ENCODE assay signal across 28 cellular contexts in the genomic region with DNA sequence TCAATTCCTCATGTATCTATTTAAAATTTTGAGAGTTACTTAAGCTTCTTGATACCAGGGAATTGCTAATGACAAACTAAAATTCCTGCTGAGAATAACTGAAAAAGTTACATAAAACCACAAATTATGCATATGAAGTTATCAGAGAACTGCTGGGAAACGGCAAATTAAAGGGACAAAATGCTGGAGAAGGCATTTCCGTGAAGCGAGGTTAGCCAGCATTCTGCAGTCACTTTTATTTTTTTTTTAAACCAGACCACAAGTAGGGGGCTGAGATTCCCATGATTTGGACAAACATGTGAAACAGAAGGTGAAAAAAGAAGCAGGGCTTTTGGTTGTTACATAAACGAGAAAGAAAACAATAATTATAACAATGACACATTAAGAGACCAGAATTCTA.
DNase-seq lines count a peak whose midpoint lies in the region; ATAC-seq and TF ChIP-seq lines count a peak whose summit lies in the region.
"Had no signal": no experiment of that assay in that cellular context is flagged by ENCODE, and none has a peak within 500 bp of the region (broad histone marks: within the 10 kb centered on the region; RNA-seq: fewer than 3 reads in every experiment).

No MANE protein-coding gene starts in this region.

- 100% methylated on average over 1 of the region's 4 CpGs; no CpG with 5 or more reads in 1 of the 2 experiments for WGBS in IMR-90 (ENCODE audit: extremely low coverage in 2 of 2, insufficient read length in 1 of 2), 2 experiments
- WGBS in sigmoid colon, 2 donors = 82 to 85% methylated on average over 4 of the region's 4 CpGs

- H2BK20ac ChIP-seq in IMR-90 (ENCODE audit: low read depth, low read length) = peak overlapping the region; percentile 91

- CTCF ChIA-PET in IMR-90 (lab: Yijun Ruan, JAX) = interaction anchor here (0.6 kb wide), 1 partner anchor 1693 kb away, joined by 3 read pairs; no protein-coding TSS in a partner anchor

- H3K56ac ChIP-seq in IMR-90 (ENCODE audit: extremely low read depth, insufficient read depth, low read length) = peak overlapping the region; percentile 57

- H3K4me3 ChIP-seq in IMR-90 (ENCODE audit: insufficient read depth, low read depth, low read length) (no peak overlapping the region), osteoblast (ENCODE audit: insufficient read depth, low read length) (no peak overlapping the region), sigmoid colon (no peak overlapping the region), Peyer's patch (no peak overlapping the region), left lung (no peak overlapping the region)
- H3K4me3 ChIP-seq: body of pancreas, heart right ventricle, pancreas, right atrium auricular region had no signal

- H4K8ac ChIP-seq in IMR-90 (ENCODE audit: low read depth in 2 of 2, low read length in 2 of 2) = peak overlapping the region; percentile 21 to 83

- H3K9me1 ChIP-seq in IMR-90 (ENCODE audit: insufficient read depth, low read length) = peaks cover 2% of the 10 kb centered on the region; the same call in 1 of the 2 replicates

- no peak overlapping the region for H3K4me2 ChIP-seq in IMR-90 (ENCODE audit: low read depth, low read length)
- H3K4me2 ChIP-seq in osteoblast (ENCODE audit: insufficient read depth, low read length) = peak overlapping the region; percentile 53

- peak overlapping the region; percentile 100 for H4K5ac ChIP-seq in IMR-90 (ENCODE audit: low read depth, low read length)

- peak overlapping the region; percentile 63; the same call in 1 of the 2 replicates for H2AK5ac ChIP-seq in IMR-90 (ENCODE audit: low read depth, low read length)

- in situ Hi-C loops in IMR-90 (cut with MboI; ENCODE audit: low sequenced_read_pairs) = no loop called here

- H3K18ac ChIP-seq in IMR-90 (ENCODE audit: low read depth, low read length) = peak overlapping the region; percentile 96

- H2AFZ ChIP-seq in IMR-90 (replicated peaks; ENCODE audit: low read length, poor library complexity) (no peak overlapping the region), osteoblast (ENCODE audit: low read length) (peak overlapping the region; percentile 30)

- TF ChIP-seq CTCF in IMR-90 (conservative IDR thresholded peaks at IDR 0.05; ENCODE audit: low read depth, low read length) (no peak), osteoblast (IDR thresholded peaks at IDR 0.05; ENCODE audit: extremely low read depth, low read depth, low read length) (no peak), sigmoid colon (IDR thresholded peaks at IDR 0.05) (no peak), Peyer's patch (IDR thresholded peaks at IDR 0.05) (no peak), left lung (IDR thresholded peaks at IDR 0.05) (no peak)

- no peak for TF ChIP-seq POLR2A in IMR-90 (IDR thresholded peaks at IDR 0.05; ENCODE audit: low read depth, low read length)
- no peak for TF ChIP-seq POLR2A in sigmoid colon (IDR thresholded peaks at IDR 0.05)
- no peak for TF ChIP-seq POLR2A in Peyer's patch (IDR thresholded peaks at IDR 0.05)

- peak overlapping the region; percentile 68 for H3K14ac ChIP-seq in IMR-90 (replicated peaks; ENCODE audit: low read depth, low read length)

- no peaks in the 10 kb centered on the region for H3K79me1 ChIP-seq in IMR-90 (ENCODE audit: low read depth in 1 of 2, low read length in 2 of 2)

- POLR2A ChIA-PET in IMR-90 (lab: Charles Lee; ENCODE audit: unreplicated experiment) = no interaction called here

- H3K27me3 ChIP-seq in IMR-90 (ENCODE audit: control insufficient read depth, insufficient read depth, low read length) (no peaks in the 10 kb centered on the region), osteoblast (ENCODE audit: insufficient read depth, low read length) (no peaks in the 10 kb centered on the region), sigmoid colon (no peaks in the 10 kb centered on the region), Peyer's patch (no peaks in the 10 kb centered on the region), left lung (no peaks in the 10 kb centered on the region)
- H3K27me3 ChIP-seq: body of pancreas, heart right ventricle, pancreas, right atrium auricular region had no signal

- intact Hi-C loops in IMR-90 (cut with micrococcal nuclease) = no loop called here
- intact Hi-C loops in sigmoid colon (cut with DNase I) = no loop called here
- intact Hi-C loops in left lung (cut with DNase I) = no loop called here

- H3K4ac ChIP-seq in IMR-90 (ENCODE audit: low read depth, low read length) = peak overlapping the region; percentile 69

- H2BK5ac ChIP-seq in IMR-90 (ENCODE audit: low read depth, low read length, poor library complexity, severe bottlenecking) = peak overlapping the region; percentile 97

- no peak overlapping the region for H2AK9ac ChIP-seq in IMR-90 (replicated peaks; ENCODE audit: low read depth, low read length, poor library complexity)

- no peak overlapping the region for H3K9ac ChIP-seq in IMR-90 (ENCODE audit: low read depth, low read length)

- peak; percentile 36 for DNase-seq in EH (ENCODE audit: low read depth)
- DNase-seq in IMR-90 = no peak
- DNase-seq in astrocyte of the hippocampus (ENCODE audit: low read depth, low spot score) = peak; percentile 77
- DNase-seq in osteoblast (ENCODE audit: insufficient read length, low spot score, missing footprints) = no peak
- DNase-seq in sigmoid colon = no peak
- DNase-seq in Peyer's patch = no peak
- no peak for DNase-seq in left lung
- DNase-seq: activated CD4-positive, alpha-beta memory T cell treated with anti-CD3 and anti-CD28 coated beads for 36 hours; activated effector memory CD4-positive, alpha-beta T cell treated with Interleukin-2 at 50 U/mL for 16 hours; activated naive CD8-positive, alpha-beta T cell treated with anti-CD3 and anti-CD28 coated beads for 36 hours; body of pancreas; CD4-positive, CD25-positive, alpha-beta regulatory T cell; effector CD4-positive, alpha-beta T cell; foreskin fibroblast; heart right ventricle; KG1; left cardiac atrium; NCI-H1930; NCI-H2227 treated with DMSO at 0.1 percent for 48 hours; NCI-H748 treated with DMSO at 0.1 percent for 48 hours; pancreas; stimulated activated naive CD8-positive, alpha-beta T cell treated with anti-CD3 and anti-CD28 coated beads, Interleukin-15, Interleukin-2, amounts not matched to agents 100 U/mL and 50 U/mL, for 24 hours; T-cell had no signal

- H2BK15ac ChIP-seq in IMR-90 (ENCODE audit: low read depth, low read length) = peak overlapping the region; percentile 100

- H3K36me3 ChIP-seq in IMR-90 (ENCODE audit: control insufficient read depth, insufficient read depth, low read length) = no peaks in the 10 kb centered on the region
- no peaks in the 10 kb centered on the region for H3K36me3 ChIP-seq in osteoblast (ENCODE audit: insufficient read depth, low read length)
- H3K36me3 ChIP-seq in sigmoid colon = no peaks in the 10 kb centered on the region
- H3K36me3 ChIP-seq in Peyer's patch = no peaks in the 10 kb centered on the region
- no peaks in the 10 kb centered on the region for H3K36me3 ChIP-seq in left lung
- H3K36me3 ChIP-seq: heart right ventricle, pancreas, right atrium auricular region had no signal

- H4K91ac ChIP-seq in IMR-90 (ENCODE audit: insufficient read depth, low read depth, low read length) = peak overlapping the region; percentile 93

- dilution Hi-C loops in IMR-90 (cut with HindIII; ENCODE audit: low sequenced_read_pairs, unreplicated experiment) = no loop called here

- peak overlapping the region; percentile 87 for H2BK120ac ChIP-seq in IMR-90 (ENCODE audit: low read depth, low read length)

- TF ChIP-seq RAD21 in IMR-90 (IDR thresholded peaks at IDR 0.05; ENCODE audit: low read length) = no peak

- H3K23ac ChIP-seq in IMR-90 (ENCODE audit: low read depth, low read length) = peak overlapping the region; percentile 90

- peaks cover 5% of the 10 kb centered on the region for H3K4me1 ChIP-seq in IMR-90 (ENCODE audit: control insufficient read depth, insufficient read depth, low read length)
- H3K4me1 ChIP-seq in osteoblast (ENCODE audit: insufficient read depth, low read length) = peaks cover 31% of the 10 kb centered on the region
- peaks cover 0 to 15% (median 5%) of the 10 kb centered on the region in 4 donors for H3K4me1 ChIP-seq in sigmoid colon
- no peaks in the 10 kb centered on the region for H3K4me1 ChIP-seq in Peyer's patch
- no peaks in the 10 kb centered on the region for H3K4me1 ChIP-seq in left lung
- H3K4me1 ChIP-seq: body of pancreas, heart right ventricle, pancreas, right atrium auricular region had no signal

- H3K9me3 ChIP-seq in IMR-90 (ENCODE audit: control insufficient read depth, insufficient read depth, low read length) (no peaks in the 10 kb centered on the region), osteoblast (ENCODE audit: low read depth, low read length) (no peaks in the 10 kb centered on the region), sigmoid colon (no peaks in the 10 kb centered on the region), Peyer's patch (no peaks in the 10 kb centered on the region), left lung (no peaks in the 10 kb centered on the region)
- H3K9me3 ChIP-seq: body of pancreas, pancreas had no signal

- ATAC-seq in IMR-90 (ENCODE audit: low read depth) (no peak), GM18870 (IDR thresholded peaks at IDR 0.05; ENCODE audit: unreplicated experiment) (no peak), left lung (no peak)
- ATAC-seq: activated CD4-positive, CD25-positive, alpha-beta regulatory T cell treated with anti-CD3 and anti-CD28 coated beads, Interleukin-2, amount 50 U/mL, for 24 hours; body of pancreas; heart right ventricle; natural killer cell treated with Interleukin-12 subunit alpha and Interleukin-12 subunit beta and Interleukin-15 and Interleukin-18, amount 100 ng/mL, for 72 hours; Right ventricle myocardium inferior; stimulated activated naive CD8-positive, alpha-beta T cell treated with anti-CD3 and anti-CD28 coated beads, Interleukin-15, Interleukin-2, amounts not matched to agents 100 U/mL and 50 U/mL, for 24 hours; T-cell had no signal

- H3K27ac ChIP-seq in IMR-90 (ENCODE audit: insufficient read depth, low read length) (peak overlapping the region; percentile 93), osteoblast (ENCODE audit: low read depth, low read length) (peak overlapping the region; percentile 92), sigmoid colon (no peak overlapping the region), Peyer's patch (no peak overlapping the region), left lung (no peak overlapping the region)
- H3K27ac ChIP-seq: body of pancreas, heart right ventricle, pancreas, right atrium auricular region had no signal

- no peak for TF ChIP-seq EP300 in sigmoid colon (IDR thresholded peaks at IDR 0.05)

- H4K20me1 ChIP-seq in IMR-90 (ENCODE audit: insufficient read depth, low read length) = no peaks in the 10 kb centered on the region
- no peaks in the 10 kb centered on the region for H4K20me1 ChIP-seq in osteoblast (ENCODE audit: insufficient read depth, low read length)

- H3K79me2 ChIP-seq in osteoblast (ENCODE audit: insufficient read depth, low read length) = no peaks in the 10 kb centered on the region

- BruUV-seq in IMR-90 (replicated peaks; lab: Mats Ljungman, UMichigan) = no TSS peak

TF ChIP-seq in IMR-90, 13 proteins besides CTCF, POLR2A, EP300 and RAD21 (continues in another document):
- no peak for TF ChIP-seq SMC3 (IDR thresholded peaks at IDR 0.05; ENCODE audit: low read depth, low read length)

Comparison
In these comparisons a context has a peak if more than half of its experiments do, and no peak if none do; other contexts are left out.
1. DNase-seq: peak in EH (single experiment) and astrocyte of the hippocampus (single experiment); none in IMR-90 (single experiment), osteoblast (single experiment), sigmoid colon (single experiment), Peyer's patch (0 of 3) and left lung (0 of 2).
2. H3K27ac ChIP-seq: peak in IMR-90 (single experiment) and osteoblast (single experiment); none in sigmoid colon (0 of 4), Peyer's patch (0 of 4) and left lung (0 of 2).